Comparison of ENCODE assay signal across 11 cellular contexts in genomic region chr15:92079647-92080255, GRCh38.
"Had no signal": no experiment of that assay in that cellular context is flagged by ENCODE, and none has a peak within 500 bp of the region (broad histone marks: within the 10 kb centered on the region; RNA-seq: fewer than 3 reads in every experiment).

No MANE protein-coding gene starts in this region.

- FAIRE-seq: small intestine had no signal

- ATAC-seq: body of pancreas, foreskin keratinocyte, lower lobe of right lung had no signal

- H3K9me3 ChIP-seq: body of pancreas, lower lobe of right lung, prostate gland, right atrium auricular region, stomach, testis had no signal

- DNase-seq: body of pancreas, foreskin keratinocyte, hypothalamus, islet precursor cell, lower lobe of right lung, nephron progenitor cell, small intestine, stomach had no signal

- H3K4me3 ChIP-seq: body of pancreas, lower lobe of right lung, prostate gland, right atrium auricular region, stomach, testis had no signal

- H3K27me3 ChIP-seq: body of pancreas, foreskin keratinocyte, right atrium auricular region, stomach, testis had no signal

- H3K4me1 ChIP-seq: body of pancreas, prostate gland had no signal

- H3K27ac ChIP-seq: body of pancreas, foreskin keratinocyte, lower lobe of right lung, prostate gland, right atrium auricular region, stomach, testis had no signal

- H3K36me3 ChIP-seq: lower lobe of right lung, prostate gland, right atrium auricular region, stomach had no signal
